Comparison of ENCODE assay signal across 8 cellular contexts in genomic region chr2:179861027-179861776, GRCh38. TPM values are rescaled to one million over a fixed set of nuclear protein-coding genes. Genes with fewer than 3 reads are reported as not detected.
DNase-seq lines count a peak whose midpoint lies in the region; ATAC-seq and TF ChIP-seq lines count a peak whose summit lies in the region.

TSS of gene ZNF385B (minus strand) at chr2:179861612.

- peak within 1 kb of the TSS; percentile 84 for H3K4me2 ChIP-seq in PC-9

- H3K4me1 ChIP-seq in PC-9 (replicated peaks; ENCODE audit: insufficient read depth) (0 out of 2 replicates have a peak, but pooled peaks cover 9% of the 10 kb centered on the region), mesodermal cell (ENCODE audit: control insufficient read depth, insufficient read depth, low read length, poor library complexity, severe bottlenecking) (no peaks in the 10 kb centered on the region), aorta (ENCODE audit: control insufficient read depth in 1 of 2, insufficient read depth in 2 of 2, low read length in 2 of 2) (no peaks in the 10 kb centered on the region)

- no peaks in the 10 kb centered on the region for H3F3A ChIP-seq in PC-9 (ENCODE audit: insufficient read depth, low read depth)

- peak; percentile 3 to 83 (median 78) for DNase-seq in NCI-H1417 (lab: John Stamatoyannopoulos, UW)
- no peak for DNase-seq in NCI-H1417 treated with DMSO at 0.1 percent for 48 hours (lab: John Stamatoyannopoulos, UW)
- DNase-seq in PC-9: peak in 1 of 2 experiments; percentile 59
- peak; percentile 75 for DNase-seq in ecto neural progenitor cell (ENCODE audit: low spot score)
- peak; percentile 52 to 78 for DNase-seq in aorta
- DNase-seq in NCI-H446 treated with DMSO at 0.1 percent for 48 hours (lab: John Stamatoyannopoulos, UW): no peak

- CTCF ChIA-PET in PC-9 (lab: Charles Lee): no interaction called here

- no TSS peak for BruUV-seq in PC-9 (replicated peaks; lab: Mats Ljungman, UMichigan)

- intact Hi-C loops in PC-9 (cut with micrococcal nuclease; ENCODE audit: unreplicated experiment): no loop called here
- intact Hi-C loops in aorta (cut with DNase I): no loop called here

- ATAC-seq in HG02678 (IDR thresholded peaks at IDR 0.05; ENCODE audit: unreplicated experiment) (peak; percentile 40), aorta (ENCODE audit: low FRiP score) (peak; percentile 65)

- no peaks in the 10 kb centered on the region for H4K20me1 ChIP-seq in PC-9 (ENCODE audit: insufficient read depth)

- no peak within 1 kb of the TSS for H3K27ac ChIP-seq in PC-9
- H3K27ac ChIP-seq in mesodermal cell (ENCODE audit: low read depth, low read length, severe bottlenecking): no peak within 1 kb of the TSS
- no peak within 1 kb of the TSS for H3K27ac ChIP-seq in aorta (ENCODE audit: low read depth in 1 of 2, low read length in 2 of 2)

- H3K9me2 ChIP-seq in PC-9 (ENCODE audit: insufficient read depth): 0 out of 2 replicates have a peak, but pooled peaks cover 3% of the 10 kb centered on the region

- H3K79me2 ChIP-seq in PC-9 (ENCODE audit: low read depth): no peaks in the 10 kb centered on the region

- H3K9me3 ChIP-seq in PC-9 (ENCODE audit: insufficient read depth, low read depth) (no peaks in the 10 kb centered on the region), mesodermal cell (ENCODE audit: control insufficient read depth, low read length) (no peaks in the 10 kb centered on the region), aorta (ENCODE audit: control insufficient read depth, low read length) (no peaks in the 10 kb centered on the region)

- H2AFZ ChIP-seq in PC-9: peak within 1 kb of the TSS; percentile 78

- peaks cover 35% of the 10 kb centered on the region for H3K27me3 ChIP-seq in PC-9 (ENCODE audit: insufficient read depth, low read depth)
- peaks cover 0 to 1% of the 10 kb centered on the region in 2 donors for H3K27me3 ChIP-seq in aorta (ENCODE audit: control insufficient read depth in 1 of 2, insufficient read depth in 2 of 2, low read length in 1 of 2)

- TF ChIP-seq CTCF in PC-9 (conservative IDR thresholded peaks at IDR 0.05): no peak

- H3K4me3 ChIP-seq in PC-9 (peak within 1 kb of the TSS; percentile 53; the same call in 1 of the 2 replicates), mesodermal cell (ENCODE audit: extremely low read depth, insufficient read depth, low read length, poor library complexity, severe bottlenecking) (peak within 1 kb of the TSS; percentile 43), aorta (ENCODE audit: low read length in 2 of 2) (peak within 1 kb of the TSS; percentile 16 to 33)

- POLR2A ChIA-PET in PC-9 (lab: Charles Lee; ENCODE audit: unreplicated experiment): no interaction called here

- 1% methylated on average over 70 to 91 of the region's 91 CpGs for WGBS in mesodermal cell (ENCODE audit: insufficient coverage in 2 of 2), 2 experiments
- 1% methylated on average over 46 to 91 of the region's 91 CpGs for WGBS in aorta, 2 donors

- H3K36me3 ChIP-seq in PC-9 (ENCODE audit: low read depth) (no peaks in the 10 kb centered on the region), mesodermal cell (ENCODE audit: control insufficient read depth, insufficient read depth, low read length) (no peaks in the 10 kb centered on the region), aorta (ENCODE audit: control insufficient read depth in 1 of 2, insufficient read depth in 2 of 2, low read length in 1 of 2) (no peaks in the 10 kb centered on the region)

RNA-seq across cellular contexts. Expression of gene ZNF385B, which starts in this region (rescaled TPM):
- total RNA-seq in PC-9 (2021): 2.8 and 4.1 TPM in 2 replicates
- polyA plus RNA-seq in mesodermal cell (2013, experiment 1 of 2): 0.37 TPM
- polyA plus RNA-seq in mesodermal cell (2013, experiment 2 of 2): 0.51 TPM
- total RNA-seq in aorta: 1 to 10 TPM; 3.3 to 4.6 TPM
- 1 to 10 TPM in 1 of 2 donors, not detected in 1; 4.0 TPM for polyA plus RNA-seq in aorta

Comparison
In these comparisons a context has a peak if more than half of its experiments do, and no peak if none do; other contexts are left out.
1. DNase-seq: peak in NCI-H1417 (3 of 3), ecto neural progenitor cell (single experiment) and aorta (2 of 2); none in NCI-H1417 treated with DMSO at 0.1 percent for 48 hours (single experiment) and NCI-H446 treated with DMSO at 0.1 percent for 48 hours (single experiment).
2. Peak in every context shown above with its lines, with median percentiles within 50 percentile points of each other: H3K4me3 ChIP-seq.